ENCODE assay signal across 3 cellular contexts in genomic region chr1:29301732-29302131, GRCh38.
DNase-seq lines count a peak whose midpoint lies in the region; ATAC-seq, FAIRE-seq and TF ChIP-seq lines count a peak whose summit lies in the region.
"Not testable (repeated sequence)": the region's sequence is repeated elsewhere in the genome, so short reads cannot be mapped to it uniquely, and the experiment has no call there.

No MANE protein-coding gene starts in this region.

- not testable (repeated sequence) for H2AFZ ChIP-seq in K562 (ENCODE audit: low read depth, low read length)

- DNase-seq in K562 (ENCODE audit: extremely low read depth in 1 of 4, low spot score in 3 of 4) = not testable (repeated sequence)
- DNase-seq in kidney = peak; percentile 4

- intact Hi-C loops in K562 (cut with micrococcal nuclease); kidney (cut with DNase I): not testable (repeated sequence)

- not testable (repeated sequence) for TF ChIP-seq CTCF in HEK293 (tag by site-specific recombination; IDR thresholded peaks at IDR 0.05); K562 (IDR thresholded peaks at IDR 0.05 in 2 of 3, conservative IDR thresholded peaks at IDR 0.05 in 1 of 3; ENCODE audit: insufficient read depth in 2 of 3, low read depth in 1 of 3, low read length in 3 of 3); kidney (IDR thresholded peaks at IDR 0.05; ENCODE audit: borderline replicate concordance, extremely low read depth, insufficient read depth)

- peaks cover 0 to 82% of the 10 kb centered on the region in 2 experiments; a peak in 2 of 3 replicates for H3K36me3 ChIP-seq in HEK293 (ENCODE audit: control insufficient read depth in 2 of 2, insufficient read depth in 1 of 2, low read length in 2 of 2)
- not testable (repeated sequence) for H3K36me3 ChIP-seq in K562 (ENCODE audit: control insufficient read depth, insufficient read depth, low read length); kidney (ENCODE audit: control insufficient read depth in 1 of 2, insufficient read depth in 2 of 2, low read length in 2 of 2)

- ATAC-seq in K562 = not testable (repeated sequence)

- CTCF ChIA-PET in HEK293 (lab: Yijun Ruan, JAX) = interaction anchor here (0.6 to 1.5 kb wide), 3 partner anchors 31 to 1483 kb away, joined by 3 to 4 read pairs (median 4); no protein-coding TSS in a partner anchor
- CTCF ChIA-PET in K562 (lab: Yijun Ruan, JAX; ENCODE audit: low intra/inter-chr PET ratio) = not testable (repeated sequence)

- not testable (repeated sequence) for TF ChIP-seq RAD21 in K562 (CRISPR knock-in tag; conservative IDR thresholded peaks at IDR 0.05 in 1 of 2, IDR thresholded peaks at IDR 0.05 in 1 of 2)

- H3K4me3 ChIP-seq in HEK293 (ENCODE audit: low read depth, low read length); K562; kidney (ENCODE audit: low read length in 2 of 2): not testable (repeated sequence)

- not testable (repeated sequence) for H3K27ac ChIP-seq in HEK293 (ENCODE audit: extremely low read depth, low read depth, low read length); K562 (ENCODE audit: extremely low read depth, low read depth, low read length); kidney (ENCODE audit: low read depth in 2 of 2, low read length in 2 of 2)

- H3K9me3 ChIP-seq in HEK293 (ENCODE audit: control insufficient read depth, insufficient read depth, low read depth, low read length); K562 (replicated peaks; ENCODE audit: control insufficient read depth, insufficient read depth, low read depth, low read length); kidney (ENCODE audit: control insufficient read depth in 1 of 2, low read length in 2 of 2): not testable (repeated sequence)

- TF ChIP-seq POLR2A in K562 (conservative IDR thresholded peaks at IDR 0.05) = not testable (repeated sequence)

- H3K27me3 ChIP-seq in K562 (ENCODE audit: control insufficient read depth in 2 of 2, insufficient read depth in 2 of 2, low read length in 2 of 2) = peaks cover 3 to 60% of the 10 kb centered on the region in 2 experiments; a peak in 2 of 5 replicates

- FAIRE-seq in K562 (lab: Jason Lieb, UNC); kidney (lab: Jason Lieb, UNC): not testable (repeated sequence)

- not testable (repeated sequence) for TF ChIP-seq EP300 in K562 (IDR thresholded peaks at IDR 0.05; ENCODE audit: low read length)

- H3K4me2 ChIP-seq in K562 (ENCODE audit: insufficient read depth, low read length) = not testable (repeated sequence)

- BruUV-seq in K562 (replicated peaks; lab: Mats Ljungman, UMichigan) = not testable (repeated sequence)

- not testable (repeated sequence) for H3K9ac ChIP-seq in K562 (ENCODE audit: insufficient read depth in 1 of 2, low read depth in 2 of 2, low read length in 2 of 2); kidney (ENCODE audit: low read length in 2 of 2)

- H3K9me1 ChIP-seq in K562 (ENCODE audit: control insufficient read depth, insufficient read depth, low read length) = not testable (repeated sequence)

- POLR2A ChIA-PET in HEK293 (lab: Yijun Ruan, JAX) = not testable (repeated sequence)
- POLR2A ChIA-PET in K562 (lab: Yijun Ruan, JAX) = interaction anchor here (1.2 kb wide), 1 partner anchor 10 kb away, joined by 4 read pairs; no protein-coding TSS in a partner anchor

- not testable (repeated sequence) for H3K79me2 ChIP-seq in K562 (ENCODE audit: control insufficient read depth, insufficient read depth, low read length)

- WGBS in K562 (ENCODE audit: insufficient coverage, low coverage, missing lambda C conversion rate) = 27% methylated on average over 6 of the region's 6 CpGs

- in situ Hi-C loops in K562 (cut with MboI) = not testable (repeated sequence)

- not testable (repeated sequence) for H4K20me1 ChIP-seq in K562 (replicated peaks; ENCODE audit: control insufficient read depth, insufficient read depth, low read length)

- not testable (repeated sequence) for H3K4me1 ChIP-seq in HEK293 (ENCODE audit: control insufficient read depth, insufficient read depth, low read length); K562 (replicated peaks in 1 of 2; ENCODE audit: control insufficient read depth in 2 of 2, insufficient read depth in 2 of 2, low read length in 2 of 2); kidney (ENCODE audit: control insufficient read depth in 1 of 2, insufficient read depth in 1 of 2, low read depth in 1 of 2, low read length in 2 of 2)

TF ChIP-seq in HEK293, 187 proteins besides CTCF, POLR2A, EP300 and RAD21:
- peak; percentile 100 for TF ChIP-seq ZNF146 (tag by site-specific recombination; IDR thresholded peaks at IDR 0.05)
- peak; percentile 78 for TF ChIP-seq ZNF580 (tag by site-specific recombination; IDR thresholded peaks at IDR 0.05)

TF ChIP-seq in K562, 482 proteins besides CTCF, POLR2A, EP300 and RAD21:
- 0 out of 2 replicates have a peak, but pooled peaks have one; percentile 22 for TF ChIP-seq NFIC (IDR thresholded peaks at IDR 0.05)
- TF ChIP-seq ZNF146 (CRISPR knock-in tag; IDR thresholded peaks at IDR 0.05; ENCODE audit: unreplicated experiment) = peak; percentile 93
- TF ChIP-seq KDM1A (IDR thresholded peaks at IDR 0.05) = peak in 1 of 2 experiments; percentile 42; a peak in 2 of 4 replicates
